14 cellular contexts compared by ENCODE assay signal in the genomic region with DNA sequence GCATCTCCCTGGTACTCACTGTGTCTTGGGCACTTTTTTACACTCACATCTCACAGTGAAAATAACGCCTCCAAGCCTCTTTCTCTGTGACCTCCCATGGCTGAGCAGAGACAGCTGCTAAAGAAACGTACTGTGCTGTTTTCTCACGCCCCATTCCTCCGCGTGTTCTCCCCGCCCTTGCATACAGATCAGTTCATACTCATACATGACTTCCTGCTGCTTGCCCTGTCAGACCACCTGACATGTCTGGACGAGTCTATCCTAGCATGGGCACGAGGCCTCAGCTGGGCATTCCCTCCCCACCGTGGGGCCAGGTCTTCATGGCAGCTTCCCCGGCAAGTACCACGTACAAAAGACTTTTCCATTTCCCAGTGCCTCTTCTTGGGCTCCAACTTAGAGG. TPM values are rescaled to one million over a fixed set of nuclear protein-coding genes. Genes with fewer than 3 reads are reported as not detected.
DNase-seq lines count a peak whose midpoint lies in the region; ATAC-seq and TF ChIP-seq lines count a peak whose summit lies in the region.
"Had no signal": no experiment of that assay in that cellular context is flagged by ENCODE, and none has a peak within 500 bp of the region (broad histone marks: within the 10 kb centered on the region; RNA-seq: fewer than 3 reads in every experiment).

No MANE protein-coding gene starts in this region.

- no peak overlapping the region for H3K4me3 ChIP-seq in GM12864 (ENCODE audit: low read depth, low read length)

- intact Hi-C loops in cardiac septum (cut with DNase I): no loop called here

- peak; percentile 71 for DNase-seq in GM12864 (ENCODE audit: low read depth)
- DNase-seq in epithelial cell of prostate (ENCODE audit: low read depth, low spot score): peak; percentile 89
- DNase-seq in cardiac septum (ENCODE audit: low spot score): no peak
- no peak for DNase-seq in NCI-H1092 treated with DMSO at 0.1 percent for 48 hours (lab: John Stamatoyannopoulos, UW)
- DNase-seq in H4 (ENCODE audit: low spot score): no peak
- DNase-seq in DMS153 (lab: John Stamatoyannopoulos, UW): no peak
- DNase-seq: activated naive CD4-positive, alpha-beta T cell treated with anti-CD3 and anti-CD28 coated beads, Interleukin-2, amount 10 ng/mL, durations not matched to agents 7 days and 5 days; CD8-positive, alpha-beta T cell; NCI-H2227 treated with DMSO at 0.1 percent for 48 hours; SHP77 treated with DMSO at 0.1 percent for 48 hours had no signal

- no peak for TF ChIP-seq CTCF in GM12864 (IDR thresholded peaks at IDR 0.05; ENCODE audit: low read depth, low read length, missing control alignments)

- ATAC-seq in GM19438 (IDR thresholded peaks at IDR 0.05; ENCODE audit: low read depth, unreplicated experiment) (peak; percentile 52), HG03378 (IDR thresholded peaks at IDR 0.05; ENCODE audit: unreplicated experiment) (peak; percentile 62)
- ATAC-seq: CD8-positive, alpha-beta T cell had no signal

- H3K27ac ChIP-seq in epithelial cell of prostate: peak overlapping the region; percentile 98

RNA-seq across cellular contexts. Expression of a gene that starts 21.2 kb away (rescaled TPM):
- not detected for total RNA-seq in cardiac septum
- 0.06 TPM in 1 of 2 replicates, not detected in the other for total RNA-seq in H4 (2014; rRNA removed; shearing (Covaris generic))
- total RNA-seq: CD8-positive, alpha-beta T cell; dermis microvascular lymphatic vessel endothelial cell; lung microvascular endothelial cell had no signal

RNA-seq across cellular contexts. Expression of a gene that starts 31.0 kb away (rescaled TPM):
- total RNA-seq in cardiac septum: 0.48 TPM
- not detected in 2 replicates for total RNA-seq in H4 (2014; rRNA removed; shearing (Covaris generic))
- total RNA-seq: dermis microvascular lymphatic vessel endothelial cell, lung microvascular endothelial cell had no signal

RNA-seq across cellular contexts. Expression of a gene that starts 41.1 kb away (rescaled TPM):
- total RNA-seq in cardiac septum: 0.30 TPM
- total RNA-seq in H4 (2014; rRNA removed; shearing (Covaris generic)): 15.7 and 15.8 TPM in 2 replicates

Comparison
In these comparisons a context has a peak if more than half of its experiments do, and no peak if none do; other contexts are left out.
1. DNase-seq: peak in GM12864 (single experiment) and epithelial cell of prostate (single experiment); none in cardiac septum (single experiment), NCI-H1092 treated with DMSO at 0.1 percent for 48 hours (single experiment), H4 (single experiment) and DMS153 (single experiment).
2. RNA of a gene that starts 41.1 kb away (total RNA-seq): 15.7 to 15.8 TPM in H4; 0.30 TPM in cardiac septum (single experiment); every median in the first group is over 10 times any median in the second.